In the genomic region with DNA sequence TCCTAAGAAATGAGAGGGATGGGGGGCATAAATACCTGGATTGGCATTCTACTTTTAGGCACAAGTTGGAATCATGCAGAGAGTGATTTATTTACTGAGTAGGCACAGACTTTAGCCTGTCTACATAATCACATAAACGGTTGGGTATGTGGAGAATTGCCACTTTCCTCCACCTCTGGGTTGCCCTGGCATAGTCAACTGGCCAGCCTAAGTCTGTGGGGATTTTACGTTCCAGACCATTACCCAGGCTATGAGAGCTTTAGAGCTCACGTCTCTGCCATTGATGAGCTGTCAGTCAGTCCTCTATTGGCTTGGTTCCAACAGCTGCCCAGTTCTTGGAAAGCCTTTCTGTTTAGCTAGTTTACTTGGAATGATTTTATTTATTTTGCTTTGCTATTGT, we compare ENCODE assay signal across 15 cellular contexts. TPM values are rescaled to one million over a fixed set of nuclear protein-coding genes. Genes with fewer than 3 reads are reported as not detected.
A peak's percentile ranks its signal among the peaks of the same experiment; 100 is the strongest.
DNase-seq lines count a peak whose midpoint lies in the region; ATAC-seq and FAIRE-seq lines count a peak whose summit lies in the region.
"Had no signal": no experiment of that assay in that cellular context is flagged by ENCODE, and none has a peak within 500 bp of the region (broad histone marks: within the 10 kb centered on the region; RNA-seq: fewer than 3 reads in every experiment).

No MANE protein-coding gene starts in this region.

- FAIRE-seq in RCC 7860 (lab: Jason Lieb, UNC): peak; percentile 94
- FAIRE-seq: endothelial cell of umbilical vein had no signal

- no peak overlapping the region for H3K27ac Mint-ChIP-seq in activated naive CD8-positive, alpha-beta T cell
- H3K27ac Mint-ChIP-seq in activated naive CD8-positive, alpha-beta T cell treated with anti-CD3 and anti-CD28 coated beads, Interleukin-2, amount 50 U/mL, for 24 hours: no peak overlapping the region
- H3K27ac Mint-ChIP-seq: activated B cell treated with CpG ODN at 0.5 μM for 24 hours, naive B cell had no signal

- H3K9me3 Mint-ChIP-seq in activated naive CD8-positive, alpha-beta T cell (ENCODE audit: low read depth): peaks cover 12% of the 10 kb centered on the region
- peaks cover 14% of the 10 kb centered on the region for H3K9me3 Mint-ChIP-seq in activated naive CD8-positive, alpha-beta T cell treated with anti-CD3 and anti-CD28 coated beads, Interleukin-2, amount 50 U/mL, for 24 hours

- peaks cover 5% of the 10 kb centered on the region for H3K36me3 Mint-ChIP-seq in activated naive CD8-positive, alpha-beta T cell
- H3K36me3 Mint-ChIP-seq in activated naive CD8-positive, alpha-beta T cell treated with anti-CD3 and anti-CD28 coated beads, Interleukin-2, amount 50 U/mL, for 24 hours (ENCODE audit: low read depth): peaks cover 8% of the 10 kb centered on the region

- peaks cover 4% of the 10 kb centered on the region for H3K27me3 Mint-ChIP-seq in activated naive CD8-positive, alpha-beta T cell
- peaks cover 44% of the 10 kb centered on the region for H3K27me3 Mint-ChIP-seq in activated naive CD8-positive, alpha-beta T cell treated with anti-CD3 and anti-CD28 coated beads, Interleukin-2, amount 50 U/mL, for 24 hours

- H3K4me3 Mint-ChIP-seq in activated naive CD8-positive, alpha-beta T cell: peak overlapping the region; percentile 51
- H3K4me3 Mint-ChIP-seq in activated naive CD8-positive, alpha-beta T cell treated with anti-CD3 and anti-CD28 coated beads, Interleukin-2, amount 50 U/mL, for 24 hours: no peak overlapping the region
- H3K4me3 Mint-ChIP-seq: activated B cell treated with CpG ODN at 0.5 μM for 24 hours had no signal

- no peak for DNase-seq in activated naive CD8-positive, alpha-beta T cell treated with anti-CD3 and anti-CD28 coated beads, Interleukin-2, amount 50 U/mL, for 24 hours
- DNase-seq in NCI-H1105 (lab: John Stamatoyannopoulos, UW) (peak; percentile 73), RCC 7860 (ENCODE audit: low spot score) (peak; percentile 83), renal cortical epithelial cell (ENCODE audit: low read depth) (peak; percentile 94)
- no peak for DNase-seq in activated CD4-positive, CD25-positive, alpha-beta regulatory T cell (lab: John Stamatoyannopoulos, UW)
- no peak for DNase-seq in activated T-cell treated with anti-CD3 and anti-CD28 coated beads, Interleukin-2, amount 50 U/mL, for 48 hours
- DNase-seq: activated B cell treated with CpG ODN at 0.5 μM for 24 hours; naive B cell; NCI-H1048; stimulated activated CD4-positive, alpha-beta T cell treated with anti-CD3 and anti-CD28 coated beads, Interleukin-2, amount 100 ng/mL, for 48 hours; upper lobe of right lung had no signal

- peaks cover 23% of the 10 kb centered on the region for H3K4me1 Mint-ChIP-seq in activated naive CD8-positive, alpha-beta T cell (ENCODE audit: low read depth)
- H3K4me1 Mint-ChIP-seq in activated naive CD8-positive, alpha-beta T cell treated with anti-CD3 and anti-CD28 coated beads, Interleukin-2, amount 50 U/mL, for 24 hours: peaks cover 24% of the 10 kb centered on the region

- ATAC-seq in activated naive CD8-positive, alpha-beta T cell treated with anti-CD3 and anti-CD28 coated beads, Interleukin-2, amount 50 U/mL, for 24 hours: no peak
- no peak for ATAC-seq in GM21360 (IDR thresholded peaks at IDR 0.05; ENCODE audit: unreplicated experiment)
- ATAC-seq: left lobe of liver, upper lobe of right lung had no signal

RNA-seq across cellular contexts. Expression of a gene that starts 5.0 kb away (rescaled TPM):
- not detected in 2 replicates for total RNA-seq in renal cortical epithelial cell
- total RNA-seq: activated B cell treated with CpG ODN at 0.5 μM for 24 hours, endothelial cell of umbilical vein, left lobe of liver, upper lobe of right lung had no signal

RNA-seq across cellular contexts. Expression of a gene that starts 59.3 kb away (rescaled TPM):
- 0.65 and 3.3 TPM in 2 replicates for total RNA-seq in renal cortical epithelial cell

Comparison
In these comparisons a context has a peak if more than half of its experiments do, and no peak if none do; other contexts are left out.
1. DNase-seq: peak in NCI-H1105 (single experiment), RCC 7860 (single experiment) and renal cortical epithelial cell (single experiment); none in activated naive CD8-positive, alpha-beta T cell treated with anti-CD3 and anti-CD28 coated beads, Interleukin-2, amount 50 U/mL, for 24 hours (single experiment), activated CD4-positive, CD25-positive, alpha-beta regulatory T cell (0 of 4) and activated T-cell treated with anti-CD3 and anti-CD28 coated beads, Interleukin-2, amount 50 U/mL, for 48 hours (0 of 2).